ENCODE assay signal across 24 cellular contexts in the genomic region with DNA sequence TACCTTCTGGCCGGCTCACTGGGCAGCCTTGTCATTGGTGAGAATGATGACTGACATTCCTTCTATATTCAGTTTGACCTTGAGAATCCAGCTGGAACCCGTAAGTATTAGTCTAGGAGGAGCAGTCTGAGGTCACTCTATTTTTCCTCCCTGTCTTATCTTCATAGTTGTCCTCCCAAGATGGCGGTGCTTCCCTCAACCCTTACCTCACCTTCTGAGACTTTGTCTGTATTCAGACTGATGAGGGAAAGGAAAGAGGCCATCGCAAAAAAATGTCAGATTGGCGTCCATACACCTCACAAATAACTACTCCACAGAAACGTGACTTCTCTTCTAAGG. TPM values are rescaled to one million over a fixed set of nuclear protein-coding genes. Genes with fewer than 3 reads are reported as not detected.
DNase-seq lines count a peak whose midpoint lies in the region; ATAC-seq, FAIRE-seq and TF ChIP-seq lines count a peak whose summit lies in the region.
"Had no signal": no experiment of that assay in that cellular context is flagged by ENCODE, and none has a peak within 500 bp of the region (broad histone marks: within the 10 kb centered on the region; RNA-seq: fewer than 3 reads in every experiment).

No MANE protein-coding gene starts in this region.

- no peak overlapping the region for H3K4me3 Mint-ChIP-seq in mesothelial cell of epicardium
- H3K4me3 Mint-ChIP-seq: activated naive CD4-positive, alpha-beta T cell treated with anti-CD3 and anti-CD28 coated beads for 36 hours; CD8-positive, alpha-beta memory T cell had no signal

- H3K9ac ChIP-seq in Loucy (ENCODE audit: low read depth, low read length, poor library complexity, severe bottlenecking) (no peak overlapping the region), K562 (ENCODE audit: insufficient read depth in 1 of 2, low read depth in 2 of 2, low read length in 2 of 2) (peak overlapping the region in 1 of 2 experiments; percentile 38; a peak in 2 of 4 replicates)

- H3K9me1 ChIP-seq in K562 (ENCODE audit: control insufficient read depth, insufficient read depth, low read length) = no peaks in the 10 kb centered on the region

- H3K4me3 ChIP-seq in Loucy (ENCODE audit: low read length, poor library complexity, severe bottlenecking) (no peak overlapping the region), K562 (no peak overlapping the region), thymus (ENCODE audit: low read length) (no peak overlapping the region)
- H3K4me3 ChIP-seq: esophagus muscularis mucosa, HAP-1, left lung had no signal

- intact Hi-C loops in K562 (cut with micrococcal nuclease) = no loop called here

- FAIRE-seq in K562 (lab: Jason Lieb, UNC) = peak; percentile 73

- DNase-seq in K562 (ENCODE audit: extremely low read depth in 1 of 4, low spot score in 3 of 4) (peak in 2 of 4 experiments; percentile 28 to 31), mesothelial cell of epicardium (ENCODE audit: low spot score in 2 of 2, unreplicated experiment in 2 of 2) (no peak), glomerular visceral epithelial cell (ENCODE audit: extremely low spot score) (no peak), NOMO-1 (lab: John Stamatoyannopoulos, UW; ENCODE audit: unreplicated experiment in 2 of 2) (no peak)
- DNase-seq: activated naive CD4-positive, alpha-beta T cell treated with anti-CD3 and anti-CD28 coated beads for 36 hours; activated T-cell treated with anti-CD3 and anti-CD28 coated beads, Interleukin-2, amount 50 U/mL, for 48 hours; anterior cingulate cortex; effector memory CD4-positive, alpha-beta T cell; left lung; NK-92 treated with Interleukin-12 subunit alpha and Interleukin-12 subunit beta, amount 100 ng/mL, for 24 hours; stimulated activated CD4-positive, alpha-beta T cell treated with anti-CD3 and anti-CD28 coated beads, Interleukin-12 subunit alpha, Interleukin-12 subunit beta, amount 100 ng/mL, for 4 hours had no signal

- no peak for TF ChIP-seq EP300 in K562 (IDR thresholded peaks at IDR 0.05; ENCODE audit: low read length)

- H3K27ac ChIP-seq in K562 (ENCODE audit: extremely low read depth, low read depth, low read length) (peak overlapping the region; percentile 76), thymus (ENCODE audit: low read depth) (peak overlapping the region; percentile 81)
- H3K27ac ChIP-seq: esophagus muscularis mucosa had no signal

- peaks cover 14% of the 10 kb centered on the region for H3F3A ChIP-seq in Loucy (ENCODE audit: low read depth)

- H3K9me2 ChIP-seq in Loucy (replicated peaks; ENCODE audit: low read depth, low read length) = no peaks in the 10 kb centered on the region

- TF ChIP-seq CTCF in Loucy (conservative IDR thresholded peaks at IDR 0.05; ENCODE audit: low read length) (no peak), K562 (IDR thresholded peaks at IDR 0.05 in 2 of 3, conservative IDR thresholded peaks at IDR 0.05 in 1 of 3; ENCODE audit: insufficient read depth in 2 of 3, low read depth in 1 of 3, low read length in 3 of 3) (no peak), mesothelial cell of epicardium (IDR thresholded peaks at IDR 0.05; ENCODE audit: unreplicated experiment) (no peak)

- peak overlapping the region; percentile 52 for H3K4me2 ChIP-seq in Loucy (ENCODE audit: low read depth, low read length, poor library complexity, severe bottlenecking)
- peak overlapping the region; percentile 66 for H3K4me2 ChIP-seq in K562 (ENCODE audit: insufficient read depth, low read length)

- peak overlapping the region; percentile 84 for H3K27ac Mint-ChIP-seq in mesothelial cell of epicardium
- H3K27ac Mint-ChIP-seq: activated naive CD4-positive, alpha-beta T cell treated with anti-CD3 and anti-CD28 coated beads for 36 hours; CD8-positive, alpha-beta memory T cell had no signal

- 27% methylated on average over 5 of the region's 6 CpGs for WGBS in K562 (ENCODE audit: insufficient coverage, low coverage, missing lambda C conversion rate)
- WGBS in thymus = 94% methylated on average over 6 of the region's 6 CpGs

- in situ Hi-C loops in K562 (cut with MboI) = no loop called here

- no peak for TF ChIP-seq POLR2A in K562 (conservative IDR thresholded peaks at IDR 0.05)

- H2AFZ ChIP-seq in Loucy (ENCODE audit: low read length) (no peak overlapping the region), K562 (ENCODE audit: low read depth, low read length) (peak overlapping the region; percentile 86)

- H3K9me3 Mint-ChIP-seq in mesothelial cell of epicardium = no peaks in the 10 kb centered on the region
- H3K9me3 Mint-ChIP-seq: activated naive CD4-positive, alpha-beta T cell treated with anti-CD3 and anti-CD28 coated beads for 36 hours; CD8-positive, alpha-beta memory T cell had no signal

- H3K79me2 ChIP-seq in Loucy (ENCODE audit: insufficient read depth, low read length) (no peaks in the 10 kb centered on the region), K562 (ENCODE audit: control insufficient read depth, insufficient read depth, low read length) (no peaks in the 10 kb centered on the region)

- POLR2A ChIA-PET in K562 (lab: Yijun Ruan, JAX) = interaction anchor here (0.7 to 1.7 kb wide), 2 partner anchors 10 to 11 kb away, joined by 3 to 5 read pairs; no protein-coding TSS in a partner anchor

- H3K4me1 ChIP-seq in Loucy (ENCODE audit: insufficient read depth, low read length, poor library complexity, severe bottlenecking) = peaks cover 51% of the 10 kb centered on the region
- peaks cover 10 to 27% of the 10 kb centered on the region in 2 experiments for H3K4me1 ChIP-seq in K562 (replicated peaks in 1 of 2; ENCODE audit: control insufficient read depth in 2 of 2, insufficient read depth in 2 of 2, low read length in 2 of 2)
- peaks cover 46% of the 10 kb centered on the region for H3K4me1 ChIP-seq in thymus (ENCODE audit: control insufficient read depth, insufficient read depth, low read length)

- H4K20me1 ChIP-seq in Loucy (ENCODE audit: insufficient read depth, low read length, poor library complexity, severe bottlenecking) (no peaks in the 10 kb centered on the region), K562 (replicated peaks; ENCODE audit: control insufficient read depth, insufficient read depth, low read length) (no peaks in the 10 kb centered on the region)

- CTCF ChIA-PET in K562 (lab: Yijun Ruan, JAX; ENCODE audit: low intra/inter-chr PET ratio) = no interaction called here

- no peaks in the 10 kb centered on the region for H3K36me3 Mint-ChIP-seq in mesothelial cell of epicardium
- H3K36me3 Mint-ChIP-seq: CD8-positive, alpha-beta memory T cell had no signal

- H3K27me3 ChIP-seq in Loucy (ENCODE audit: insufficient read depth, low read length, poor library complexity, severe bottlenecking) (no peaks in the 10 kb centered on the region), K562 (ENCODE audit: control insufficient read depth in 2 of 2, insufficient read depth in 2 of 2, low read length in 2 of 2) (no peaks in the 10 kb centered on the region), thymus (ENCODE audit: control insufficient read depth, insufficient read depth) (no peaks in the 10 kb centered on the region)
- H3K27me3 ChIP-seq: esophagus muscularis mucosa had no signal

- no peaks in the 10 kb centered on the region for H3K36me3 ChIP-seq in Loucy (ENCODE audit: insufficient read depth, low read length)
- H3K36me3 ChIP-seq in K562 (ENCODE audit: control insufficient read depth, insufficient read depth, low read length) = no peaks in the 10 kb centered on the region
- no peaks in the 10 kb centered on the region for H3K36me3 ChIP-seq in thymus (ENCODE audit: control insufficient read depth, insufficient read depth)
- H3K36me3 ChIP-seq: esophagus muscularis mucosa, HAP-1, left lung had no signal

- TF ChIP-seq RAD21 in K562 (CRISPR knock-in tag; conservative IDR thresholded peaks at IDR 0.05 in 1 of 2, IDR thresholded peaks at IDR 0.05 in 1 of 2) = no peak

- H3K9me3 ChIP-seq in Loucy (ENCODE audit: insufficient read depth, low read depth, low read length) (no peaks in the 10 kb centered on the region), K562 (replicated peaks; ENCODE audit: control insufficient read depth, insufficient read depth, low read depth, low read length) (no peaks in the 10 kb centered on the region), thymus (ENCODE audit: control insufficient read depth) (no peaks in the 10 kb centered on the region)
- H3K9me3 ChIP-seq: esophagus muscularis mucosa, HAP-1, left lung had no signal

- ATAC-seq in K562 (peak; percentile 78), GM19452 (IDR thresholded peaks at IDR 0.05; ENCODE audit: unreplicated experiment) (no peak)
- ATAC-seq: left lung had no signal

- no peaks in the 10 kb centered on the region for H3K27me3 Mint-ChIP-seq in mesothelial cell of epicardium (ENCODE audit: low read depth)

- BruUV-seq in K562 (replicated peaks; lab: Mats Ljungman, UMichigan) = no TSS peak

- peaks cover 52% of the 10 kb centered on the region for H3K4me1 Mint-ChIP-seq in mesothelial cell of epicardium

RNA-seq across cellular contexts. Expression of a gene that starts 6.0 kb away (rescaled TPM):
- total RNA-seq in K562 (2011; cell fraction: chromatin; rRNA removed; ENCODE audit: low replicate concordance) = 3.6 and 5.0 TPM in 2 replicates
- 4.2 and 4.5 TPM in 2 replicates for total RNA-seq in K562 (2011; cell fraction: nucleolus; rRNA removed)
- 5.6 and 6.4 TPM in 2 replicates for total RNA-seq in K562 (2011; cell fraction: nucleoplasm; rRNA removed)
- 3.8 and 5.1 TPM in 2 replicates for total RNA-seq in K562 (2014; rRNA removed)
- 3.8 and 4.3 TPM in 2 replicates for total RNA-seq in K562 (2014; rRNA removed; fragmentation: Illumina TruSeq; extraction: Trizol)
- total RNA-seq in K562 (2015; rRNA removed; fragmentation: Illumina TruSeq; extraction: Trizol) = 5.0 and 6.1 TPM in 2 replicates
- 8.8 and 11.5 TPM in 2 replicates for total RNA-seq in K562 (2021)
- 2.2 and 3.2 TPM in 2 replicates for polyA plus RNA-seq in K562 (2011; rRNA removed)
- 3.2 and 6.4 TPM in 2 replicates for polyA plus RNA-seq in K562 (2011; cell fraction: cytosol; rRNA removed)
- 1.1 and 3.0 TPM in 2 replicates for polyA plus RNA-seq in K562 (2011; cell fraction: nucleus; rRNA removed)
- polyA plus RNA-seq in K562 (2012) = 6.8 and 12.0 TPM in 2 replicates
- polyA plus RNA-seq in K562 (2014; fragmentation: Illumina TruSeq; extraction: Trizol) = 8.9 and 10.1 TPM in 2 replicates
- polyA plus RNA-seq in K562 (2014; fragmentation: Nextera tagmentation; extraction: Ambion mirVana) = 1 to 10 TPM in 1 of 2 experiments, under 1 TPM in 1; 0.69 to 1.3 TPM
- polyA plus RNA-seq in K562 (2014; rRNA removed) = 4.5 and 4.9 TPM in 2 replicates
- 1.3 and 2.4 TPM in 2 replicates for polyA minus RNA-seq in K562 (2011; rRNA and poly(A)+ RNA removed)
- 2.7 and 4.5 TPM in 2 replicates for polyA minus RNA-seq in K562 (2011; cell fraction: cytosol; rRNA and poly(A)+ RNA removed)
- 0.33 and 0.54 TPM in 2 replicates for polyA minus RNA-seq in K562 (2011; cell fraction: nucleus; rRNA and poly(A)+ RNA removed)
- total RNA-seq in mesothelial cell of epicardium = 24.4 to 30.9 TPM (median 28.5 TPM) in 3 replicates
- 14.2 TPM for polyA plus RNA-seq in thymus
- polyA plus RNA-seq: CD8-positive, alpha-beta memory T cell had no signal

RNA-seq across cellular contexts. Expression of a gene that starts 17.2 kb away (rescaled TPM):
- total RNA-seq in K562 (2011; cell fraction: chromatin; rRNA removed; ENCODE audit: low replicate concordance) = not detected in 2 replicates
- total RNA-seq in K562 (2011; cell fraction: nucleolus; rRNA removed) = not detected in 2 replicates
- total RNA-seq in K562 (2011; cell fraction: nucleoplasm; rRNA removed) = not detected in 2 replicates
- not detected in 2 replicates for total RNA-seq in K562 (2014; rRNA removed)
- total RNA-seq in K562 (2014; rRNA removed; fragmentation: Illumina TruSeq; extraction: Trizol) = not detected in 2 replicates
- total RNA-seq in K562 (2015; rRNA removed; fragmentation: Illumina TruSeq; extraction: Trizol) = not detected in 2 replicates
- not detected in 2 replicates for total RNA-seq in K562 (2021)
- polyA plus RNA-seq in K562 (2011; rRNA removed) = not detected in 2 replicates
- not detected in 2 replicates for polyA plus RNA-seq in K562 (2011; cell fraction: cytosol; rRNA removed)
- polyA plus RNA-seq in K562 (2011; cell fraction: nucleus; rRNA removed) = not detected in 2 replicates
- not detected in 2 replicates for polyA plus RNA-seq in K562 (2012)
- polyA plus RNA-seq in K562 (2014; fragmentation: Illumina TruSeq; extraction: Trizol) = not detected in 2 replicates
- polyA plus RNA-seq in K562 (2014; fragmentation: Nextera tagmentation; extraction: Ambion mirVana) = not detected
- polyA plus RNA-seq in K562 (2014; rRNA removed) = not detected in 2 replicates
- not detected in 2 replicates for polyA minus RNA-seq in K562 (2011; rRNA and poly(A)+ RNA removed)
- polyA minus RNA-seq in K562 (2011; cell fraction: cytosol; rRNA and poly(A)+ RNA removed) = not detected in 2 replicates
- not detected in 2 replicates for polyA minus RNA-seq in K562 (2011; cell fraction: nucleus; rRNA and poly(A)+ RNA removed)
- 0.44 to 0.45 TPM in 2 of 3 replicates, not detected in the other for total RNA-seq in mesothelial cell of epicardium
- polyA plus RNA-seq in thymus = 0.80 TPM
- total RNA-seq: activated CD8-positive, alpha-beta memory T cell treated with anti-CD3 and anti-CD28 coated beads for 36 hours; activated naive CD4-positive, alpha-beta T cell treated with anti-CD3 and anti-CD28 coated beads for 36 hours; CD8-positive, alpha-beta memory T cell; cerebellum; esophagus muscularis mucosa; glomerular endothelial cell; HT-29; mucosa of gallbladder; pulmonary artery endothelial cell; RPMI7951 had no signal
- polyA plus RNA-seq: CD8-positive, alpha-beta memory T cell had no signal
